ENCODE assay signal across 8 cellular contexts in genomic region chr6:2633763-2634150, GRCh38.
DNase-seq lines count a peak whose midpoint lies in the region; ATAC-seq and TF ChIP-seq lines count a peak whose summit lies in the region.

No MANE protein-coding gene starts in this region.

- peak overlapping the region; percentile 77 for H3K4me3 Mint-ChIP-seq in Caco-2 (ENCODE audit: unreplicated experiment)
- H3K4me3 Mint-ChIP-seq in WTC11, result peak overlapping the region; percentile 63

- H3K9me3 ChIP-seq in Caco-2, result no peaks in the 10 kb centered on the region; the same call in 1 of the 2 replicates

- DNase-seq in Caco-2 (no peak), WTC11 (ENCODE audit: low spot score) (no peak), foreskin fibroblast (no peak), retinal pigment epithelial cell (ENCODE audit: low read depth) (no peak), ACHN (no peak)

- H3K4me1 Mint-ChIP-seq in Caco-2 (ENCODE audit: low read depth, unreplicated experiment) (no peaks in the 10 kb centered on the region), WTC11 (peaks cover 32% of the 10 kb centered on the region)

- H3K27me3 Mint-ChIP-seq in Caco-2 (ENCODE audit: insufficient read depth, unreplicated experiment), result no peaks in the 10 kb centered on the region
- peaks cover 27% of the 10 kb centered on the region for H3K27me3 Mint-ChIP-seq in WTC11 (ENCODE audit: low read depth)

- TF ChIP-seq CTCF in Caco-2 (IDR thresholded peaks at IDR 0.05; ENCODE audit: insufficient read depth in 1 of 2, low read depth in 1 of 2, low read length in 1 of 2, severe bottlenecking in 1 of 2, unreplicated experiment in 1 of 2) (no peak), WTC11 (IDR thresholded peaks at IDR 0.05) (no peak), foreskin fibroblast (IDR thresholded peaks at IDR 0.05; ENCODE audit: low read depth, low read length) (no peak), retinal pigment epithelial cell (conservative IDR thresholded peaks at IDR 0.05; ENCODE audit: low read depth, low read length) (no peak)

- H3K27ac Mint-ChIP-seq in Caco-2 (ENCODE audit: unreplicated experiment), result peak overlapping the region; percentile 72
- H3K27ac Mint-ChIP-seq in WTC11, result no peak overlapping the region; the same call in 1 of the 2 replicates

- H3K36me3 ChIP-seq in Caco-2 (ENCODE audit: control insufficient read depth, insufficient read depth, low read length), result no peaks in the 10 kb centered on the region

- intact Hi-C loops in Caco-2 (cut with micrococcal nuclease; ENCODE audit: unreplicated experiment), result loop anchor here (1.0 to 5.0 kb wide), 7 partner anchors 37 to 1037 kb away; no protein-coding TSS in a partner anchor

- H3K36me3 Mint-ChIP-seq in Caco-2 (ENCODE audit: insufficient read depth, unreplicated experiment) (peaks cover 10% of the 10 kb centered on the region), WTC11 (no peaks in the 10 kb centered on the region; the same call in 1 of the 2 replicates)

- ATAC-seq in WTC11, result no peak
- no peak for ATAC-seq in HG03039 (IDR thresholded peaks at IDR 0.05; ENCODE audit: unreplicated experiment)
- no peak for ATAC-seq in HG02981 (IDR thresholded peaks at IDR 0.05; ENCODE audit: unreplicated experiment)
- ATAC-seq in HG03460 (IDR thresholded peaks at IDR 0.05; ENCODE audit: unreplicated experiment), result no peak

- CTCF ChIA-PET in Caco-2 (lab: Charles Lee), result interaction anchor here (0.6 to 2.0 kb wide), 15 partner anchors 37 to 893 kb away, joined by 3 to 28 read pairs (median 4); no protein-coding TSS in a partner anchor
- CTCF ChIA-PET in WTC11 (lab: Charles Lee), result interaction anchor here (0.6 to 2.6 kb wide), 40 partner anchors 8 to 530 kb away, joined by 3 to 24 read pairs (median 4); partner anchors contain the start of gene MYLK4

- H3K9me3 Mint-ChIP-seq in Caco-2 (ENCODE audit: unreplicated experiment) (no peaks in the 10 kb centered on the region), WTC11 (no peaks in the 10 kb centered on the region)

- peaks cover 12% of the 10 kb centered on the region for H3K4me1 ChIP-seq in Caco-2

- TSS peak; percentile 65 for BruUV-seq in Caco-2 (replicated peaks; lab: Mats Ljungman, UMichigan)

- POLR2A ChIA-PET in Caco-2 (lab: Charles Lee), result interaction anchor here (1.0 to 1.4 kb wide), 2 partner anchors 118 kb away, joined by 4 to 8 read pairs; no protein-coding TSS in a partner anchor
- POLR2A ChIA-PET in WTC11 (lab: Charles Lee), result no interaction called here

- peak overlapping the region; percentile 45 for H3K4me3 ChIP-seq in Caco-2 (ENCODE audit: low read depth, low read length)
- H3K4me3 ChIP-seq in foreskin fibroblast (ENCODE audit: low read depth in 1 of 2, low read length in 2 of 2), result peak overlapping the region; percentile 29 to 40
- H3K4me3 ChIP-seq in retinal pigment epithelial cell (ENCODE audit: low read length), result peak overlapping the region; percentile 31

- no peaks in the 10 kb centered on the region for H3K27me3 ChIP-seq in Caco-2 (replicated peaks; ENCODE audit: control insufficient read depth, insufficient read depth, low read length)

- in situ Hi-C loops in ACHN (cut with HindIII; ENCODE audit: low pct_ligation_motif_present, low pct_unique_long_range_greater_than_20kb, low sequenced_read_pairs), result no loop called here

TF ChIP-seq in WTC11, 78 proteins besides CTCF, POLR2A, EP300 and RAD21:
- no peak for TF ChIP-seq ZNF396 (CRISPR knock-in tag; IDR thresholded peaks at IDR 0.05; ENCODE audit: borderline replicate concordance)
- no peak for TF ChIP-seq ETV6 (CRISPR knock-in tag; IDR thresholded peaks at IDR 0.05)
- no peak for TF ChIP-seq HMGA2 (CRISPR knock-in tag; IDR thresholded peaks at IDR 0.05)
- TF ChIP-seq NR2C2 (CRISPR knock-in tag; IDR thresholded peaks at IDR 0.05), result no peak
- no peak for TF ChIP-seq FOXP1 (CRISPR knock-in tag; IDR thresholded peaks at IDR 0.05; ENCODE audit: borderline replicate concordance)
- TF ChIP-seq MYBL2 (CRISPR knock-in tag; IDR thresholded peaks at IDR 0.05), result no peak
- no peak for TF ChIP-seq ZBTB43 (CRISPR knock-in tag; IDR thresholded peaks at IDR 0.05)
- TF ChIP-seq ZMAT4 (CRISPR knock-in tag; IDR thresholded peaks at IDR 0.05), result no peak
- TF ChIP-seq JAZF1 (CRISPR knock-in tag; IDR thresholded peaks at IDR 0.05), result no peak
- no peak for TF ChIP-seq GABPB1 (CRISPR knock-in tag; IDR thresholded peaks at IDR 0.05)
- TF ChIP-seq SMAD4 (CRISPR knock-in tag; IDR thresholded peaks at IDR 0.05), result no peak
- TF ChIP-seq ZNF317 (CRISPR knock-in tag; IDR thresholded peaks at IDR 0.05; ENCODE audit: borderline replicate concordance, low read depth), result no peak
- TF ChIP-seq ZBTB21 (CRISPR knock-in tag; IDR thresholded peaks at IDR 0.05; ENCODE audit: borderline replicate concordance), result no peak
- no peak for TF ChIP-seq ZNF121 (CRISPR knock-in tag; IDR thresholded peaks at IDR 0.05)
- TF ChIP-seq TEAD4 (CRISPR knock-in tag; IDR thresholded peaks at IDR 0.05), result no peak
- TF ChIP-seq NFE2L1 (CRISPR knock-in tag; IDR thresholded peaks at IDR 0.05), result no peak
- no peak for TF ChIP-seq MXD4 (CRISPR knock-in tag; IDR thresholded peaks at IDR 0.05; ENCODE audit: borderline replicate concordance)
- no peak for TF ChIP-seq ZNF671 (CRISPR knock-in tag; IDR thresholded peaks at IDR 0.05)
- no peak for TF ChIP-seq IRF2 (CRISPR knock-in tag; IDR thresholded peaks at IDR 0.05; ENCODE audit: borderline replicate concordance, low read depth)
- TF ChIP-seq ZNF138 (CRISPR knock-in tag; conservative IDR thresholded peaks at IDR 0.05), result no peak
